Comparison of ENCODE assay signal across 30 cellular contexts in the genomic region with DNA sequence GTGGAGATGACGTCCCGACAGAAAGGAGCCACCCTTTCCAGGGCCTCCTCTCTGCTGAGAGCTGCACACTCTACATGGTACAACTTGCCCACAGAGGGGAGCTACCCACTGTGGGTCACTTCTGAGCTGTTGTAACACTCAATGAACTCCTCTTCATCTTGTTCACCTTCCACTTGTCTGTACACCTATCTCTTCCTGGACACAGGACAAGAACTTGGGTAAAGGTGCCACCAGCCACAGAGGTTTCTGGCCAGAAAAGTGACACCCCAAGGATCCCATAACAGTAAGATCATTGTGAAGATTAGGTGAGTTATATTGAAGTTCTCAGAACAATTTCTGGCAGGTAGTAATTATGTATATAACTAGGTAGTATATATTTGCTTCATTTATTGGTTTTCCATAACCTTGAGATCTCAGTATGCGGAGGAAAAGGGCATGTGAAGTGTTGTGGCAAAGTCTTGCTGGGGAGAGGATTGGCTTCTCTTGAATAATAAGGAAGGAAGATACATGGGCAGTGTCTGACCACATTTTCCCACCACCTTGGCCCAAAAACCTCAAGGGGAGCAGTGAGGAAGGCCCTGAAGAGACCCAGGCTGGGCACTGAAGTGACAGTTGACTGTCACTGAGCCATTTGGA. TPM values are rescaled to one million over a fixed set of nuclear protein-coding genes. Genes with fewer than 3 reads are reported as not detected.
"Had no signal": no experiment of that assay in that cellular context is flagged by ENCODE, and none has a peak within 500 bp of the region (broad histone marks: within the 10 kb centered on the region; RNA-seq: fewer than 3 reads in every experiment).

No MANE protein-coding gene starts in this region.

- H3K27ac ChIP-seq: stomach, suprapubic skin, testis, thoracic aorta, thyroid gland, tibial artery, tibial nerve, transverse colon, upper lobe of left lung, upper lobe of right lung, uterus, vagina had no signal

- H3K9me3 ChIP-seq: stomach, suprapubic skin, testis, thoracic aorta, thyroid gland, tibial artery, tibial nerve, transverse colon, upper lobe of left lung, upper lobe of right lung, uterus, vagina had no signal

- ATAC-seq: stimulated activated effector memory CD8-positive, alpha-beta T cell treated with anti-CD3 and anti-CD28 coated beads, Interleukin-12 subunit alpha, Interleukin-12 subunit beta, amount 100 ng/mL, for 72 hours; stimulated activated memory B cell treated with anti-CD40 and anti-IgM and Interleukin-4, amounts not matched to agents 10 μg/mL and 1 μg/mL and 100 μg/mL, for 72 hours; stimulated activated naive B cell treated with anti-CD40 and anti-IgM and Interleukin-4, amounts not matched to agents 10 μg/mL and 1 μg/mL and 100 μg/mL, for 72 hours; stimulated activated naive CD8-positive, alpha-beta T cell treated with anti-CD3 and anti-CD28 coated beads, Interleukin-15, amount 100 ng/mL, for 72 hours; stimulated activated naive CD8-positive, alpha-beta T cell treated with anti-CD3 and anti-CD28 coated beads, Interleukin-15, Interleukin-2, amounts not matched to agents 100 U/mL and 50 U/mL, for 24 hours had no signal

- H3K4me3 ChIP-seq: stomach, suprapubic skin, testis, thoracic aorta, thyroid gland, tibial artery, tibial nerve, transverse colon, upper lobe of left lung, upper lobe of right lung, uterus, vagina had no signal

- H3K27me3 ChIP-seq: testis, thyroid gland, upper lobe of left lung, uterus, vagina had no signal

- H3K36me3 ChIP-seq: stomach, suprapubic skin, thoracic aorta, thyroid gland, tibial artery, tibial nerve, transverse colon, upper lobe of left lung, upper lobe of right lung, uterus, vagina had no signal

- DNase-seq: stimulated activated CD4-positive, alpha-beta T cell treated with anti-CD3 and anti-CD28 coated beads, Interleukin-2, amount 100 ng/mL, for 48 hours; stimulated activated CD4-positive, alpha-beta T cell treated with anti-CD3 and anti-CD28 coated beads, Interleukin-4, amount 100 ng/mL, for 1 hour; stimulated activated CD4-positive, alpha-beta T cell treated with anti-CD3 and anti-CD28 coated beads, Interleukin-4, amount 100 ng/mL, for 24 hours; stimulated activated CD4-positive, alpha-beta T cell treated with anti-CD3 and anti-CD28 coated beads, Interleukin-4, amount 100 ng/mL, for 4 hours; stimulated activated CD8-positive, alpha-beta memory T cell treated with anti-CD3 and anti-CD28 coated beads, Interleukin-4, amount 100 ng/mL, for 48 hours; stimulated activated naive B cell treated with anti-CD40 and anti-IgM and Interleukin-4, amounts not matched to agents 10 μg/mL and 1 μg/mL and 100 μg/mL, for 72 hours; stimulated activated naive CD4-positive, alpha-beta T cell; stimulated activated naive CD4-positive, alpha-beta T cell treated with Interleukin-2 at 50 U/mL for 16 hours; stimulated activated naive CD8-positive, alpha-beta T cell treated with anti-CD3 and anti-CD28 coated beads, Interleukin-15, amount 100 ng/mL, for 72 hours; stimulated activated naive CD8-positive, alpha-beta T cell treated with anti-CD3 and anti-CD28 coated beads, Interleukin-15, Interleukin-2, amounts not matched to agents 100 U/mL and 50 U/mL, for 24 hours; stomach; substantia nigra; testis; thyroid gland; tibial artery; transverse colon; trophoblast cell; upper lobe of right lung; uterus had no signal

- H3K4me1 ChIP-seq: stomach, suprapubic skin, testis, thyroid gland, tibial artery, tibial nerve, transverse colon, upper lobe of left lung, upper lobe of right lung, uterus, vagina had no signal

RNA-seq across cellular contexts. Expression of gene KRT76, which starts 34.2 kb away (rescaled TPM):
- total RNA-seq: stomach, subcutaneous adipose tissue, suprapubic skin, temporal lobe, testis, thoracic aorta, thyroid gland, tibial nerve, transverse colon, upper lobe of left lung, upper lobe of right lung, ureter, urinary bladder, uterus, vagina had no signal
- polyA plus RNA-seq: stomach, urinary bladder had no signal

RNA-seq across cellular contexts. Expression of gene KRT77, which starts 39.6 kb away (rescaled TPM):
- total RNA-seq: stomach, thyroid gland, tibial nerve, transverse colon, upper lobe of left lung, upper lobe of right lung, ureter, urinary bladder, uterus had no signal
- polyA plus RNA-seq: urinary bladder had no signal

RNA-seq across cellular contexts. Expression of gene KRT3, which starts 53.0 kb away (rescaled TPM):
- total RNA-seq: stomach, subcutaneous adipose tissue, suprapubic skin, temporal lobe, testis, thoracic aorta, thyroid gland, tibial nerve, transverse colon, upper lobe of left lung, upper lobe of right lung, ureter, urinary bladder, uterus, vagina had no signal
- polyA plus RNA-seq: urinary bladder had no signal
